In the genomic region with DNA sequence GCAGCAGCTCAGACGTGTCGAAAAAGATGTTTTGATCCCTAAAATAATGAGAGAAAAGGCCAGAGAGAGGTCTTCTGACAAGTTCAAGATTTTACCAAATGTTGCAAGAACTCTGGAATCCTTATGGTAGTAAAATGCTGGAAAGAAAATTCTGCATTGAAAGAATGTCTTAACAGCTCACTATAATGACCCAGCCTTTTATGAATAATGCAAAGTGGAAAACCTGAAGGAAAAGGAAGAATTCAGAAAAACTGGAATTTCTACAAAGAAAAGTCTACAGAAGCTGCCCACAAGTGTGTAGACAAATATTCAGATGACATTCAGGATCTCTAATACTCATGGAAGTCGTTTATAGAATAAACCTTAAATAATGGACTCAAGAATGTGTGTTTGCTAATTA, we compare ENCODE assay signal across 11 cellular contexts. TPM values are rescaled to one million over a fixed set of nuclear protein-coding genes. Genes with fewer than 3 reads are reported as not detected.
DNase-seq lines count a peak whose midpoint lies in the region; ATAC-seq and TF ChIP-seq lines count a peak whose summit lies in the region.
"Had no signal": no experiment of that assay in that cellular context is flagged by ENCODE, and none has a peak within 500 bp of the region (broad histone marks: within the 10 kb centered on the region; RNA-seq: fewer than 3 reads in every experiment).

No MANE protein-coding gene starts in this region.

- H3K9me3 ChIP-seq in ovary: no peaks in the 10 kb centered on the region
- H3K9me3 ChIP-seq: psoas muscle, stomach had no signal

- TF ChIP-seq EP300 in ovary (IDR thresholded peaks at IDR 0.05): no peak

- intact Hi-C loops in ovary (cut with DNase I): loop anchor here in 3 of 4 donors (5.0 to 10.0 kb wide), 2 partner anchors 92 to 95 kb away; no protein-coding TSS in a partner anchor

- DNase-seq in activated T-cell treated with anti-CD3 and anti-CD28 coated beads, Interleukin-2, amount 50 U/mL, for 4 hours: no peak
- DNase-seq in activated T-cell treated with anti-CD3 and anti-CD28 coated beads, Interleukin-2, amount 50 U/mL, for 72 hours: no peak
- no peak for DNase-seq in NB4 (ENCODE audit: low read depth)
- DNase-seq in NCI-H2171 treated with DMSO at 0.1 percent for 48 hours (lab: John Stamatoyannopoulos, UW): no peak
- DNase-seq in ovary: no peak
- DNase-seq: DMS 273 treated with DMSO at 0.1 percent for 48 hours had no signal

- 27 to 33% (median 27%) methylated on average over 3 of the region's 3 CpGs for WGBS in ovary, 3 donors

- H3K27me3 Mint-ChIP-seq in activated T-cell treated with anti-CD3 and anti-CD28 coated beads, Interleukin-2, amount 50 U/mL, for 4 hours (ENCODE audit: low read depth): no peaks in the 10 kb centered on the region
- no peaks in the 10 kb centered on the region for H3K27me3 Mint-ChIP-seq in activated T-cell treated with anti-CD3 and anti-CD28 coated beads, Interleukin-2, amount 50 U/mL, for 72 hours (ENCODE audit: low read depth)
- no peaks in the 10 kb centered on the region for H3K27me3 Mint-ChIP-seq in activated T-helper 17 cell treated with anti-CD3 and anti-CD28 coated beads, Interleukin-2, amount 50 U/mL, for 72 hours
- no peaks in the 10 kb centered on the region for H3K27me3 Mint-ChIP-seq in stimulated activated memory B cell treated with anti-CD40 and anti-IgM and Interleukin-4, amounts not matched to agents 10 μg/mL and 1 μg/mL and 100 μg/mL, for 72 hours

- TF ChIP-seq POLR2A in NB4 (IDR thresholded peaks at IDR 0.05; ENCODE audit: extremely low read depth, insufficient read length): no peak
- TF ChIP-seq POLR2A in ovary (IDR thresholded peaks at IDR 0.05): no peak

- peaks cover 22% of the 10 kb centered on the region for H3K4me1 Mint-ChIP-seq in activated T-cell treated with anti-CD3 and anti-CD28 coated beads, Interleukin-2, amount 50 U/mL, for 4 hours (ENCODE audit: low read depth)
- peaks cover 22% of the 10 kb centered on the region for H3K4me1 Mint-ChIP-seq in activated T-cell treated with anti-CD3 and anti-CD28 coated beads, Interleukin-2, amount 50 U/mL, for 72 hours (ENCODE audit: low read depth)
- H3K4me1 Mint-ChIP-seq in activated T-helper 17 cell treated with anti-CD3 and anti-CD28 coated beads, Interleukin-2, amount 50 U/mL, for 72 hours: peaks cover 12% of the 10 kb centered on the region
- H3K4me1 Mint-ChIP-seq in stimulated activated memory B cell treated with anti-CD40 and anti-IgM and Interleukin-4, amounts not matched to agents 10 μg/mL and 1 μg/mL and 100 μg/mL, for 72 hours: peaks cover 36% of the 10 kb centered on the region

- no peak overlapping the region for H3K27ac ChIP-seq in ovary
- H3K27ac ChIP-seq: psoas muscle had no signal

- no peak overlapping the region for H3K27ac Mint-ChIP-seq in activated T-cell treated with anti-CD3 and anti-CD28 coated beads, Interleukin-2, amount 50 U/mL, for 72 hours
- H3K27ac Mint-ChIP-seq in activated T-helper 17 cell treated with anti-CD3 and anti-CD28 coated beads, Interleukin-2, amount 50 U/mL, for 72 hours: peak overlapping the region; percentile 89
- peak overlapping the region; percentile 84 for H3K27ac Mint-ChIP-seq in stimulated activated memory B cell treated with anti-CD40 and anti-IgM and Interleukin-4, amounts not matched to agents 10 μg/mL and 1 μg/mL and 100 μg/mL, for 72 hours

- no peaks in the 10 kb centered on the region for H3K36me3 ChIP-seq in ovary
- H3K36me3 ChIP-seq: stomach had no signal

- H3K36me3 Mint-ChIP-seq in activated T-cell treated with anti-CD3 and anti-CD28 coated beads, Interleukin-2, amount 50 U/mL, for 4 hours (ENCODE audit: insufficient read depth): peaks cover 5% of the 10 kb centered on the region
- peaks cover 10 to 12% of the 10 kb centered on the region in 2 donors for H3K36me3 Mint-ChIP-seq in activated T-cell treated with anti-CD3 and anti-CD28 coated beads, Interleukin-2, amount 50 U/mL, for 72 hours (ENCODE audit: insufficient read depth in 2 of 2)
- H3K36me3 Mint-ChIP-seq in activated T-helper 17 cell treated with anti-CD3 and anti-CD28 coated beads, Interleukin-2, amount 50 U/mL, for 72 hours (ENCODE audit: low read depth): peaks cover 27% of the 10 kb centered on the region
- peaks cover 9% of the 10 kb centered on the region for H3K36me3 Mint-ChIP-seq in stimulated activated memory B cell treated with anti-CD40 and anti-IgM and Interleukin-4, amounts not matched to agents 10 μg/mL and 1 μg/mL and 100 μg/mL, for 72 hours

- no peak for TF ChIP-seq CTCF in NB4 (IDR thresholded peaks at IDR 0.05; ENCODE audit: low read depth, low read length)
- no peak for TF ChIP-seq CTCF in ovary (IDR thresholded peaks at IDR 0.05)

- H3K4me3 Mint-ChIP-seq in activated T-cell treated with anti-CD3 and anti-CD28 coated beads, Interleukin-2, amount 50 U/mL, for 4 hours: peak overlapping the region; percentile 75
- H3K4me3 Mint-ChIP-seq in activated T-cell treated with anti-CD3 and anti-CD28 coated beads, Interleukin-2, amount 50 U/mL, for 72 hours: peak overlapping the region in 1 of 2 donors; percentile 81
- peak overlapping the region; percentile 79 for H3K4me3 Mint-ChIP-seq in activated T-helper 17 cell treated with anti-CD3 and anti-CD28 coated beads, Interleukin-2, amount 50 U/mL, for 72 hours
- H3K4me3 Mint-ChIP-seq in stimulated activated memory B cell treated with anti-CD40 and anti-IgM and Interleukin-4, amounts not matched to agents 10 μg/mL and 1 μg/mL and 100 μg/mL, for 72 hours: no peak overlapping the region

- H3K9me3 Mint-ChIP-seq in activated T-cell treated with anti-CD3 and anti-CD28 coated beads, Interleukin-2, amount 50 U/mL, for 4 hours: no peaks in the 10 kb centered on the region
- H3K9me3 Mint-ChIP-seq in activated T-cell treated with anti-CD3 and anti-CD28 coated beads, Interleukin-2, amount 50 U/mL, for 72 hours: no peaks in the 10 kb centered on the region
- no peaks in the 10 kb centered on the region for H3K9me3 Mint-ChIP-seq in activated T-helper 17 cell treated with anti-CD3 and anti-CD28 coated beads, Interleukin-2, amount 50 U/mL, for 72 hours
- no peaks in the 10 kb centered on the region for H3K9me3 Mint-ChIP-seq in stimulated activated memory B cell treated with anti-CD40 and anti-IgM and Interleukin-4, amounts not matched to agents 10 μg/mL and 1 μg/mL and 100 μg/mL, for 72 hours

- H3K4me3 ChIP-seq in NB4 (ENCODE audit: low read depth, low read length): peak overlapping the region; percentile 55
- no peak overlapping the region for H3K4me3 ChIP-seq in ovary

- H3K27me3 ChIP-seq in ovary: no peaks in the 10 kb centered on the region

- H3K4me1 ChIP-seq in ovary (ENCODE audit: insufficient read depth): peaks cover 5% of the 10 kb centered on the region

- no peak for ATAC-seq in activated T-cell treated with anti-CD3 and anti-CD28 coated beads, Interleukin-2, amount 50 U/mL, for 4 hours
- no peak for ATAC-seq in activated T-cell treated with anti-CD3 and anti-CD28 coated beads, Interleukin-2, amount 50 U/mL, for 72 hours (replicated peaks in 1 of 2)
- no peak for ATAC-seq in activated T-helper 17 cell treated with anti-CD3 and anti-CD28 coated beads, Interleukin-2, amount 50 U/mL, for 72 hours (replicated peaks)
- no peak for ATAC-seq in stimulated activated memory B cell treated with anti-CD40 and anti-IgM and Interleukin-4, amounts not matched to agents 10 μg/mL and 1 μg/mL and 100 μg/mL, for 72 hours
- no peak for ATAC-seq in GM18511 (IDR thresholded peaks at IDR 0.05; ENCODE audit: unreplicated experiment)

RNA-seq across cellular contexts. Expression of a gene that starts 1.8 kb away (rescaled TPM):
- total RNA-seq in activated T-cell treated with anti-CD3 and anti-CD28 coated beads, Interleukin-2, amount 50 U/mL, for 4 hours: 10 to 100 TPM; 50.3 to 60.2 (median 58.2) TPM
- 100 to 1,000 TPM; 103 to 111 TPM for total RNA-seq in activated T-cell treated with anti-CD3 and anti-CD28 coated beads, Interleukin-2, amount 50 U/mL, for 72 hours
- 100 to 1,000 TPM; 143 to 172 TPM for total RNA-seq in activated T-helper 17 cell treated with anti-CD3 and anti-CD28 coated beads, Interleukin-2, amount 50 U/mL, for 72 hours
- total RNA-seq in ovary: 10 to 100 TPM in 1 of 7 donors, 1 to 10 TPM in 6; 2.0 to 17.7 (median 5.1) TPM
- polyA plus RNA-seq in ovary: 1 to 10 TPM; 2.3 to 3.1 TPM
